1 cellular context compared by ENCODE assay signal in the genomic region with DNA sequence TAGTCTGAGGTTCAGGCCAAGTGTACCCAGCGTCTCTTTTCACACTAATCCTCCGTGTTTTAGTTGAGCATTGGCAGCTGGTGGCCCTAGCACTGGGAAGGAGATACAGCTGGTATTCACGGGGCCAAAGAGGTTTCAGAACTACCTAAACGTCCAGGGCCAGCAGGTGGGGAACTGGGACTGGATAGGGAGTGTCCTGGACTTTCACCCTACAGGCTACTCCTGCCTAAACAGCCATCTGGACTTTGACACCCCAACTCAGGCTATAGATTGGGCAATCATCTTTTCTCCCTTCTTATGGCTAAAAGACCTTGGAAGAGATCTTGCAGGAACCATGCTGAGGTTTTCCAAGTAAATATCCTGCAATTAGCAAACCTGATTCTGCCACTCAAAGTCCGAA.
TF ChIP-seq lines count a peak whose summit lies in the region.

No MANE protein-coding gene starts in this region.

TF ChIP-seq in GM23338, 12 proteins besides CTCF, POLR2A, EP300 and RAD21 (continued from another document):
- TF ChIP-seq, protein P1, sequence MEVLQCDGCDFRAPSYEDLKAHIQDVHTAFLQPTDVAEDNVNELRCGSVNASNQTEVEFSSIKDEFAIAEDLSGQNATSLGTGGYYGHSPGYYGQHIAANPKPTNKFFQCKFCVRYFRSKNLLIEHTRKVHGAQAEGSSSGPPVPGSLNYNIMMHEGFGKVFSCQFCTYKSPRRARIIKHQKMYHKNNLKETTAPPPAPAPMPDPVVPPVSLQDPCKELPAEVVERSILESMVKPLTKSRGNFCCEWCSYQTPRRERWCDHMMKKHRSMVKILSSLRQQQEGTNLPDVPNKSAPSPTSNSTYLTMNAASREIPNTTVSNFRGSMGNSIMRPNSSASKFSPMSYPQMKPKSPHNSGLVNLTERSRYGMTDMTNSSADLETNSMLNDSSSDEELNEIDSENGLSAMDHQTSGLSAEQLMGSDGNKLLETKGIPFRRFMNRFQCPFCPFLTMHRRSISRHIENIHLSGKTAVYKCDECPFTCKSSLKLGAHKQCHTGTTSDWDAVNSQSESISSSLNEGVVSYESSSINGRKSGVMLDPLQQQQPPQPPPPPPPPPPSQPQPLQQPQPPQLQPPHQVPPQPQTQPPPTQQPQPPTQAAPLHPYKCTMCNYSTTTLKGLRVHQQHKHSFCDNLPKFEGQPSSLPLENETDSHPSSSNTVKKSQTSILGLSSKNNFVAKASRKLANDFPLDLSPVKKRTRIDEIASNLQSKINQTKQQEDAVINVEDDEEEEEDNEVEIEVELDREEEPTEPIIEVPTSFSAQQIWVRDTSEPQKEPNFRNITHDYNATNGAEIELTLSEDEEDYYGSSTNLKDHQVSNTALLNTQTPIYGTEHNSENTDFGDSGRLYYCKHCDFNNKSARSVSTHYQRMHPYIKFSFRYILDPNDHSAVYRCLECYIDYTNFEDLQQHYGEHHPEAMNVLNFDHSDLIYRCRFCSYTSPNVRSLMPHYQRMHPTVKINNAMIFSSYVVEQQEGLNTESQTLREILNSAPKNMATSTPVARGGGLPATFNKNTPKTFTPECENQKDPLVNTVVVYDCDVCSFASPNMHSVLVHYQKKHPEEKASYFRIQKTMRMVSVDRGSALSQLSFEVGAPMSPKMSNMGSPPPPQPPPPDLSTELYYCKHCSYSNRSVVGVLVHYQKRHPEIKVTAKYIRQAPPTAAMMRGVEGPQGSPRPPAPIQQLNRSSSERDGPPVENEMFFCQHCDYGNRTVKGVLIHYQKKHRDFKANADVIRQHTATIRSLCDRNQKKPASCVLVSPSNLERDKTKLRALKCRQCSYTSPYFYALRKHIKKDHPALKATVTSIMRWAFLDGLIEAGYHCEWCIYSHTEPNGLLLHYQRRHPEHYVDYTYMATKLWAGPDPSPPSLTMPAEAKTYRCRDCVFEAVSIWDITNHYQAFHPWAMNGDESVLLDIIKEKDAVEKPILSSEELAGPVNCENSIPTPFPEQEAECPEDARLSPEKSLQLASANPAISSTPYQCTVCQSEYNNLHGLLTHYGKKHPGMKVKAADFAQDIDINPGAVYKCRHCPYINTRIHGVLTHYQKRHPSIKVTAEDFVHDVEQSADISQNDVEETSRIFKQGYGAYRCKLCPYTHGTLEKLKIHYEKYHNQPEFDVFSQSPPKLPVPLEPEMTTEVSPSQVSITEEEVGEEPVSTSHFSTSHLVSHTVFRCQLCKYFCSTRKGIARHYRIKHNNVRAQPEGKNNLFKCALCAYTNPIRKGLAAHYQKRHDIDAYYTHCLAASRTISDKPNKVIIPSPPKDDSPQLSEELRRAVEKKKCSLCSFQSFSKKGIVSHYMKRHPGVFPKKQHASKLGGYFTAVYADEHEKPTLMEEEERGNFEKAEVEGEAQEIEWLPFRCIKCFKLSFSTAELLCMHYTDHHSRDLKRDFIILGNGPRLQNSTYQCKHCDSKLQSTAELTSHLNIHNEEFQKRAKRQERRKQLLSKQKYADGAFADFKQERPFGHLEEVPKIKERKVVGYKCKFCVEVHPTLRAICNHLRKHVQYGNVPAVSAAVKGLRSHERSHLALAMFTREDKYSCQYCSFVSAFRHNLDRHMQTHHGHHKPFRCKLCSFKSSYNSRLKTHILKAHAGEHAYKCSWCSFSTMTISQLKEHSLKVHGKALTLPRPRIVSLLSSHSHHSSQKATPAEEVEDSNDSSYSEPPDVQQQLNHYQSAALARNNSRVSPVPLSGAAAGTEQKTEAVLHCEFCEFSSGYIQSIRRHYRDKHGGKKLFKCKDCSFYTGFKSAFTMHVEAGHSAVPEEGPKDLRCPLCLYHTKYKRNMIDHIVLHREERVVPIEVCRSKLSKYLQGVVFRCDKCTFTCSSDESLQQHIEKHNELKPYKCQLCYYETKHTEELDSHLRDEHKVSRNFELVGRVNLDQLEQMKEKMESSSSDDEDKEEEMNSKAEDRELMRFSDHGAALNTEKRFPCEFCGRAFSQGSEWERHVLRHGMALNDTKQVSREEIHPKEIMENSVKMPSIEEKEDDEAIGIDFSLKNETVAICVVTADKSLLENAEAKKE (CRISPR knock-in tag; IDR thresholded peaks at IDR 0.05), result no peak
- TF ChIP-seq NANOG (IDR thresholded peaks at IDR 0.05; ENCODE audit: borderline replicate concordance), result no peak
